Comparison of ENCODE assay signal across 1 cellular context in genomic region chr16:16028311-16028999, GRCh38.
TF ChIP-seq lines count a peak whose summit lies in the region.

No MANE protein-coding gene starts in this region.

TF ChIP-seq in IMR-90, 13 proteins besides CTCF, POLR2A, EP300 and RAD21 (continued from another document):
- no peak for TF ChIP-seq ELK1 (IDR thresholded peaks at IDR 0.05; ENCODE audit: borderline replicate concordance, low read depth, low read length)
- no peak for TF ChIP-seq CEBPB (IDR thresholded peaks at IDR 0.05; ENCODE audit: low read depth, low read length)
- no peak for TF ChIP-seq MAZ (IDR thresholded peaks at IDR 0.05; ENCODE audit: borderline replicate concordance, low read depth, low read length)
TF ChIP-seq in IMR-90: peak in this region for 0.
